29 cellular contexts compared by ENCODE assay signal in the genomic region with DNA sequence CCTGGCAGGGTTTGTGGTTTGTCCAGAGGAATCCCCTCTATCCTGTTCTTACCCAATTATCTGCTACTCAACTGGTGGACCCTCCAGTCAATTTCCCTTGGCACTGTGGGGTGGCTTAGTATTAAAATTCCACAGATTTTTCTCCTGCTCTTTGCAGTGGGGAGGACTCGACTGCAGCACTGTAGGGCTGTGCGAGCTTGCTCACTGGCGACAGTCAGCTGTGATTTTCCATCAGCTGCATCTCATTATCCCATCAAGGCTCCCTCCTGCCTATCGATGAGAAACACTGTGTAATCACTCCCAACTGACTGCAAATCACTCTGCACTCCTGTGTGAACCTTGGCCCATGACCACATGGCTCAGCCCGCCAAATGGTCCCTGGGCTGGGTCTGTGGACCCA.
"Had no signal": no experiment of that assay in that cellular context is flagged by ENCODE, and none has a peak within 500 bp of the region (broad histone marks: within the 10 kb centered on the region; RNA-seq: fewer than 3 reads in every experiment).

No MANE protein-coding gene starts in this region.

- H3K4me1 ChIP-seq: ascending aorta, esophagus muscularis mucosa, gastroesophageal sphincter, pancreas, prostate gland, transverse colon had no signal

- H3K4me3 Mint-ChIP-seq: activated CD4-positive, alpha-beta memory T cell treated with anti-CD3 and anti-CD28 coated beads, Interleukin-2, amount 10 ng/mL, durations not matched to agents 7 days and 5 days; activated CD4-positive, alpha-beta T cell treated with anti-CD3 and anti-CD28 coated beads, Interleukin-2, amount 10 ng/mL, durations not matched to agents 7 days and 5 days; activated naive CD4-positive, alpha-beta T cell treated with anti-CD3 and anti-CD28 coated beads, Interleukin-2, amount 10 ng/mL, durations not matched to agents 7 days and 5 days; activated naive CD8-positive, alpha-beta T cell treated with anti-CD3 and anti-CD28 coated beads, Interleukin-2, amount 10 ng/mL, durations not matched to agents 7 days and 5 days; activated T-cell treated with anti-CD3 and anti-CD28 coated beads, Interleukin-2, amount 50 U/mL, for 24 hours; brain; effector memory CD8-positive, alpha-beta T cell; natural killer cell; WTC11 had no signal

- H3K36me3 ChIP-seq: ascending aorta, cardiac muscle cell, esophagus muscularis mucosa, gastroesophageal sphincter, pancreas, prostate gland, suprapubic skin, transverse colon had no signal

- DNase-seq: activated CD4-positive, alpha-beta memory T cell treated with anti-CD3 and anti-CD28 coated beads, Interleukin-2, amount 10 ng/mL, durations not matched to agents 7 days and 5 days; activated CD4-positive, alpha-beta T cell treated with anti-CD3 and anti-CD28 coated beads for 1 hour; activated CD4-positive, alpha-beta T cell treated with anti-CD3 and anti-CD28 coated beads, Interleukin-2, amount 10 ng/mL, durations not matched to agents 7 days and 5 days; activated CD8-positive, alpha-beta memory T cell treated with anti-CD3 and anti-CD28 coated beads, Interleukin-2, amount 50 U/mL, for 48 hours; activated gamma-delta T cell; activated naive CD4-positive, alpha-beta T cell treated with anti-CD3 and anti-CD28 coated beads, Interleukin-2, amount 10 ng/mL, durations not matched to agents 7 days and 5 days; activated naive CD8-positive, alpha-beta T cell treated with anti-CD3 and anti-CD28 coated beads, Interleukin-2, amount 10 ng/mL, durations not matched to agents 7 days and 5 days; activated T-cell treated with anti-CD3 and anti-CD28 coated beads, Interleukin-2, amount 50 U/mL, for 24 hours; cortex of kidney; effector memory CD8-positive, alpha-beta T cell; left cardiac atrium; mammary epithelial cell; midbrain; natural killer cell; pancreas; stimulated activated CD4-positive, alpha-beta T cell treated with anti-CD3 and anti-CD28 coated beads, Interleukin-15, amount 100 ng/mL, for 24 hours; stimulated activated CD4-positive, alpha-beta T cell treated with anti-CD3 and anti-CD28 coated beads, Interleukin-2, amount 100 ng/mL, for 24 hours; stimulated activated naive CD4-positive, alpha-beta T cell; T-helper 2 cell; transverse colon had no signal

- H3K4me3 ChIP-seq: ascending aorta, cardiac muscle cell, esophagus muscularis mucosa, gastroesophageal sphincter, hepatocyte, pancreas, prostate gland, suprapubic skin, transverse colon had no signal

- H3K27ac ChIP-seq: ascending aorta, cardiac muscle cell, esophagus muscularis mucosa, gastroesophageal sphincter, hepatocyte, pancreas, prostate gland, suprapubic skin, transverse colon had no signal

- ATAC-seq: effector memory CD8-positive, alpha-beta T cell; gastroesophageal sphincter; natural killer cell; pancreas; WTC11 had no signal

- H3K9me3 ChIP-seq: pancreas, prostate gland had no signal

- H2AFZ ChIP-seq: hepatocyte had no signal

- H3K4me2 ChIP-seq: hepatocyte had no signal

- H3K36me3 Mint-ChIP-seq: activated naive CD4-positive, alpha-beta T cell treated with anti-CD3 and anti-CD28 coated beads, Interleukin-2, amount 10 ng/mL, durations not matched to agents 7 days and 5 days; activated naive CD8-positive, alpha-beta T cell treated with anti-CD3 and anti-CD28 coated beads, Interleukin-2, amount 10 ng/mL, durations not matched to agents 7 days and 5 days; brain had no signal

- H3K27ac Mint-ChIP-seq: activated CD4-positive, alpha-beta memory T cell treated with anti-CD3 and anti-CD28 coated beads, Interleukin-2, amount 10 ng/mL, durations not matched to agents 7 days and 5 days; activated CD4-positive, alpha-beta T cell treated with anti-CD3 and anti-CD28 coated beads, Interleukin-2, amount 10 ng/mL, durations not matched to agents 7 days and 5 days; activated naive CD4-positive, alpha-beta T cell treated with anti-CD3 and anti-CD28 coated beads, Interleukin-2, amount 10 ng/mL, durations not matched to agents 7 days and 5 days; activated naive CD8-positive, alpha-beta T cell treated with anti-CD3 and anti-CD28 coated beads, Interleukin-2, amount 10 ng/mL, durations not matched to agents 7 days and 5 days; activated T-cell treated with anti-CD3 and anti-CD28 coated beads, Interleukin-2, amount 50 U/mL, for 24 hours; effector memory CD8-positive, alpha-beta T cell; natural killer cell; WTC11 had no signal

- H3K9me3 Mint-ChIP-seq: activated naive CD8-positive, alpha-beta T cell treated with anti-CD3 and anti-CD28 coated beads, Interleukin-2, amount 10 ng/mL, durations not matched to agents 7 days and 5 days; effector memory CD8-positive, alpha-beta T cell had no signal

- H3K27me3 Mint-ChIP-seq: activated naive CD8-positive, alpha-beta T cell treated with anti-CD3 and anti-CD28 coated beads, Interleukin-2, amount 10 ng/mL, durations not matched to agents 7 days and 5 days had no signal

- H3K27me3 ChIP-seq: ascending aorta, cardiac muscle cell, esophagus muscularis mucosa, gastroesophageal sphincter, hepatocyte, pancreas, suprapubic skin, transverse colon had no signal

- H3K4me1 Mint-ChIP-seq: activated CD4-positive, alpha-beta memory T cell treated with anti-CD3 and anti-CD28 coated beads, Interleukin-2, amount 10 ng/mL, durations not matched to agents 7 days and 5 days; activated CD4-positive, alpha-beta T cell treated with anti-CD3 and anti-CD28 coated beads, Interleukin-2, amount 10 ng/mL, durations not matched to agents 7 days and 5 days; activated naive CD4-positive, alpha-beta T cell treated with anti-CD3 and anti-CD28 coated beads, Interleukin-2, amount 10 ng/mL, durations not matched to agents 7 days and 5 days; activated naive CD8-positive, alpha-beta T cell treated with anti-CD3 and anti-CD28 coated beads, Interleukin-2, amount 10 ng/mL, durations not matched to agents 7 days and 5 days; natural killer cell had no signal
